24 cellular contexts compared by ENCODE assay signal in genomic region chr15:75134748-75135147, GRCh38.
"Had no signal": no experiment of that assay in that cellular context is flagged by ENCODE, and none has a peak within 500 bp of the region (broad histone marks: within the 10 kb centered on the region; RNA-seq: fewer than 3 reads in every experiment).

No MANE protein-coding gene starts in this region.

- H3K27me3 Mint-ChIP-seq: effector memory CD8-positive, alpha-beta T cell had no signal

- H3K4me2 ChIP-seq: hepatocyte had no signal

- H3K9me3 ChIP-seq: colonic mucosa, esophagus muscularis mucosa, gastroesophageal sphincter, heart left ventricle, left lung, lower lobe of right lung, mucosa of descending colon had no signal

- H3K4me1 ChIP-seq: colonic mucosa, esophagus muscularis mucosa, foreskin keratinocyte, gastroesophageal sphincter had no signal

- H3K9me3 Mint-ChIP-seq: dendritic cell treated with granulocyte-macrophage colony-stimulating factor and Interleukin-4, amounts not matched to agents 40 ng/mL and 50 ng/mL, for 4 days; effector memory CD8-positive, alpha-beta T cell; immature natural killer cell; naive B cell had no signal

- H3K36me3 ChIP-seq: colonic mucosa, esophagus muscularis mucosa, gastroesophageal sphincter, heart left ventricle, left lung, lower lobe of right lung had no signal

- H3K27me3 ChIP-seq: colonic mucosa, esophagus muscularis mucosa, foreskin keratinocyte, gastroesophageal sphincter, heart left ventricle, hepatocyte, left lung had no signal

- H3K4me3 Mint-ChIP-seq: dendritic cell treated with granulocyte-macrophage colony-stimulating factor and Interleukin-4, amounts not matched to agents 40 ng/mL and 50 ng/mL, for 4 days; effector memory CD8-positive, alpha-beta T cell; immature natural killer cell; mesothelial cell of epicardium; naive B cell had no signal

- ATAC-seq: effector memory CD8-positive, alpha-beta T cell; foreskin keratinocyte; gastroesophageal sphincter; heart left ventricle; left cardiac atrium; left lung; left ventricle myocardium superior; lower lobe of right lung; mucosa of descending colon had no signal

- FAIRE-seq: endothelial cell of umbilical vein, frontal cortex, kidney had no signal

- H3K27ac Mint-ChIP-seq: dendritic cell treated with granulocyte-macrophage colony-stimulating factor and Interleukin-4, amounts not matched to agents 40 ng/mL and 50 ng/mL, for 4 days; effector memory CD8-positive, alpha-beta T cell; mesothelial cell of epicardium had no signal

- DNase-seq: colonic mucosa; cortex of kidney; effector CD8-positive, alpha-beta T cell; effector memory CD8-positive, alpha-beta T cell; foreskin keratinocyte; heart left ventricle; hypothalamus; immature natural killer cell; islet precursor cell; kidney; left cardiac atrium; left lung; left ventricle myocardium superior; lower lobe of right lung; mesenchymal stem cell; mucosa of descending colon; naive B cell had no signal

- H3K79me2 ChIP-seq: hepatocyte had no signal

- H3K27ac ChIP-seq: colonic mucosa, esophagus muscularis mucosa, foreskin keratinocyte, gastroesophageal sphincter, heart left ventricle, hepatocyte, left lung, lower lobe of right lung had no signal

- H3K4me3 ChIP-seq: colonic mucosa, esophagus muscularis mucosa, gastroesophageal sphincter, heart left ventricle, hepatocyte, left lung, lower lobe of right lung, mucosa of descending colon had no signal

- H2AFZ ChIP-seq: hepatocyte had no signal

- H3K36me3 Mint-ChIP-seq: mesothelial cell of epicardium had no signal
